15 cellular contexts compared by ENCODE assay signal in the genomic region with DNA sequence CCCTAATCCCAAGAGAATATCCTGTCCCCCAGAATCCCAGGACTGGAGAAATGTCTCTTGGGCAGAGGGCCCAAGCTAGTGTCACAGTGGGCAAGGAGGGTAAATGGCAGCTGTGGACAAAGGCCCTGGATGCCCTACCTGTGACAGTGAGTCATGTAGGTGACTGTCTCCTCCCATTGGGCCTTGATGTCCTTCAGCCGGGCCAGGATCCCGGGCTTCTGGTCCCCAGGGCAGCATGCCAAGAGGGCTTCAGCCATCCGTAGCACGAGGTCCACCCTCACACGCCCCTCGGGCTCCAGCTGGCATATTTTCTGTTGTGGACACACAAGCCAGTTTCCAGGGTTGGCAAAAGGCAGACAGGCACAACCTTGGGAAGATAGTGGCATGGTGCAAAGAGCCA. TPM values are rescaled to one million over a fixed set of nuclear protein-coding genes. Genes with fewer than 3 reads are reported as not detected.
A peak's percentile ranks its signal among the peaks of the same experiment; 100 is the strongest.
DNase-seq lines count a peak whose midpoint lies in the region; ATAC-seq and TF ChIP-seq lines count a peak whose summit lies in the region.
"Had no signal": no experiment of that assay in that cellular context is flagged by ENCODE, and none has a peak within 500 bp of the region (broad histone marks: within the 10 kb centered on the region; RNA-seq: fewer than 3 reads in every experiment).

No MANE protein-coding gene starts in this region.

- H3K36me3 Mint-ChIP-seq in glutamatergic neuron (ENCODE audit: unreplicated experiment) = no peaks in the 10 kb centered on the region
- H3K36me3 Mint-ChIP-seq: neural progenitor cell, WTC11 had no signal

- H3K36me3 ChIP-seq in Peyer's patch (peaks cover 0 to 15% (median 0%) of the 10 kb centered on the region in 3 donors), transverse colon (no peaks in the 10 kb centered on the region)
- H3K36me3 ChIP-seq: neural progenitor cell had no signal

- H3K27ac ChIP-seq in Peyer's patch (peak overlapping the region in 3 of 4 donors; percentile 64 to 89 (median 79)), transverse colon (peak overlapping the region in 3 of 4 donors; percentile 64 to 78 (median 77))
- H3K27ac ChIP-seq: neural progenitor cell, SJCRH30 had no signal

- intact Hi-C loops in Right ventricle myocardium inferior (cut with DNase I) (no loop called here), left cardiac atrium (cut with DNase I) (no loop called here), transverse colon (cut with DNase I; ENCODE audit: low total_unique reads) (no loop called here)

- H3K27ac Mint-ChIP-seq in glutamatergic neuron (ENCODE audit: unreplicated experiment) = no peak overlapping the region
- H3K27ac Mint-ChIP-seq: dendritic cell treated with granulocyte-macrophage colony-stimulating factor and Interleukin-4, amounts not matched to agents 40 ng/mL and 50 ng/mL, for 4 days; neural progenitor cell; WTC11 had no signal

- 71% methylated on average over 6 of the region's 6 CpGs; no CpG with 5 or more reads in 1 of the 2 donors for WGBS in transverse colon (ENCODE audit: low coverage in 1 of 2), 2 donors

- peaks cover 0 to 33% (median 5%) of the 10 kb centered on the region in 4 donors for H3K4me1 ChIP-seq in Peyer's patch
- peaks cover 15 to 47% (median 26%) of the 10 kb centered on the region in 4 donors for H3K4me1 ChIP-seq in transverse colon
- H3K4me1 ChIP-seq: neural progenitor cell had no signal

- H3K4me1 Mint-ChIP-seq in glutamatergic neuron (ENCODE audit: low read depth, unreplicated experiment) = peaks cover 7% of the 10 kb centered on the region
- H3K4me1 Mint-ChIP-seq: WTC11 had no signal

- no peaks in the 10 kb centered on the region for H3K27me3 ChIP-seq in Peyer's patch
- no peaks in the 10 kb centered on the region for H3K27me3 ChIP-seq in transverse colon
- H3K27me3 ChIP-seq: SJCRH30 had no signal

- no peak overlapping the region for H3K4me3 Mint-ChIP-seq in glutamatergic neuron (ENCODE audit: unreplicated experiment)
- H3K4me3 Mint-ChIP-seq: dendritic cell treated with granulocyte-macrophage colony-stimulating factor and Interleukin-4, amounts not matched to agents 40 ng/mL and 50 ng/mL, for 4 days; neural progenitor cell; WTC11 had no signal

- ATAC-seq in Right ventricle myocardium inferior (peak; percentile 0), left cardiac atrium (no peak), left lobe of liver (peak; percentile 15), HG03342 (IDR thresholded peaks at IDR 0.05; ENCODE audit: unreplicated experiment) (no peak)
- ATAC-seq: WTC11 had no signal

- TF ChIP-seq POLR2A in Peyer's patch (IDR thresholded peaks at IDR 0.05) (no peak), transverse colon (IDR thresholded peaks at IDR 0.05) (no peak)

- peaks cover 2% of the 10 kb centered on the region for H3K9me3 Mint-ChIP-seq in glutamatergic neuron (ENCODE audit: unreplicated experiment)
- H3K9me3 Mint-ChIP-seq: dendritic cell treated with granulocyte-macrophage colony-stimulating factor and Interleukin-4, amounts not matched to agents 40 ng/mL and 50 ng/mL, for 4 days; neural progenitor cell; WTC11 had no signal

- TF ChIP-seq EP300 in transverse colon (IDR thresholded peaks at IDR 0.05; ENCODE audit: low read depth) = no peak

- no peak overlapping the region for H3K4me3 ChIP-seq in Peyer's patch
- H3K4me3 ChIP-seq in transverse colon = no peak overlapping the region
- H3K4me3 ChIP-seq: neural progenitor cell, SJCRH30 had no signal

- in situ Hi-C loops in transverse colon (cut with MboI; ENCODE audit: low pct_ligation_motif_present in 1 of 4, low pct_unique_long_range_greater_than_20kb in 1 of 4, low sequenced_read_pairs in 3 of 4) = no loop called here

- DNase-seq in Right ventricle myocardium inferior (ENCODE audit: missing footprints) (no peak), left cardiac atrium (no peak), Peyer's patch (peak in 1 of 3 donors; percentile 69), left lobe of liver (ENCODE audit: low spot score) (no peak), transverse colon (no peak), glutamatergic neuron (no peak)
- DNase-seq in stimulated activated CD4-positive, alpha-beta T cell treated with anti-CD3 and anti-CD28 coated beads, Interleukin-15, amount 100 ng/mL, for 24 hours = no peak
- DNase-seq: activated CD8-positive, alpha-beta memory T cell treated with anti-CD3 and anti-CD28 coated beads for 24 hours; NCI-H1417 treated with DMSO at 0.1 percent for 48 hours; NCI-H748 treated with DMSO at 0.1 percent for 48 hours; SJCRH30 had no signal

- peaks cover 5% of the 10 kb centered on the region for H3K27me3 Mint-ChIP-seq in glutamatergic neuron (ENCODE audit: unreplicated experiment)
- H3K27me3 Mint-ChIP-seq: dendritic cell treated with granulocyte-macrophage colony-stimulating factor and Interleukin-4, amounts not matched to agents 40 ng/mL and 50 ng/mL, for 4 days had no signal

- TF ChIP-seq CTCF in Peyer's patch (IDR thresholded peaks at IDR 0.05) = no peak
- TF ChIP-seq CTCF in transverse colon (IDR thresholded peaks at IDR 0.05) = no peak
- TF ChIP-seq CTCF in glutamatergic neuron (IDR thresholded peaks at IDR 0.05; ENCODE audit: partially characterized antibody, unreplicated experiment) = no peak

- H3K9me3 ChIP-seq in Peyer's patch (no peaks in the 10 kb centered on the region), transverse colon (no peaks in the 10 kb centered on the region)
- H3K9me3 ChIP-seq: SJCRH30 had no signal

RNA-seq across cellular contexts. Expression of a gene that starts 48.8 kb away (rescaled TPM):
- 16.5 TPM for total RNA-seq in Right ventricle myocardium inferior
- total RNA-seq in left cardiac atrium = 10 to 100 TPM; 24.6 to 34.3 TPM
- 10 to 100 TPM in 3 of 4 donors, 1 to 10 TPM in 1; 7.2 to 35.5 (median 13.1) TPM for total RNA-seq in Peyer's patch
- 13.6 TPM for total RNA-seq in left lobe of liver
- total RNA-seq in transverse colon = 10 to 100 TPM in 3 of 4 donors, 1 to 10 TPM in 1; 9.8 to 46.8 (median 13.9) TPM
- total RNA-seq in glutamatergic neuron (ENCODE audit: unreplicated experiment) = 7.1 TPM

Comparison
In these comparisons a context has a peak if more than half of its experiments do, and no peak if none do; other contexts are left out.
1. ATAC-seq: peak in Right ventricle myocardium inferior (single experiment) and left lobe of liver (single experiment); none in left cardiac atrium (0 of 2) and HG03342 (single experiment).